8 cellular contexts compared by ENCODE assay signal in the genomic region with DNA sequence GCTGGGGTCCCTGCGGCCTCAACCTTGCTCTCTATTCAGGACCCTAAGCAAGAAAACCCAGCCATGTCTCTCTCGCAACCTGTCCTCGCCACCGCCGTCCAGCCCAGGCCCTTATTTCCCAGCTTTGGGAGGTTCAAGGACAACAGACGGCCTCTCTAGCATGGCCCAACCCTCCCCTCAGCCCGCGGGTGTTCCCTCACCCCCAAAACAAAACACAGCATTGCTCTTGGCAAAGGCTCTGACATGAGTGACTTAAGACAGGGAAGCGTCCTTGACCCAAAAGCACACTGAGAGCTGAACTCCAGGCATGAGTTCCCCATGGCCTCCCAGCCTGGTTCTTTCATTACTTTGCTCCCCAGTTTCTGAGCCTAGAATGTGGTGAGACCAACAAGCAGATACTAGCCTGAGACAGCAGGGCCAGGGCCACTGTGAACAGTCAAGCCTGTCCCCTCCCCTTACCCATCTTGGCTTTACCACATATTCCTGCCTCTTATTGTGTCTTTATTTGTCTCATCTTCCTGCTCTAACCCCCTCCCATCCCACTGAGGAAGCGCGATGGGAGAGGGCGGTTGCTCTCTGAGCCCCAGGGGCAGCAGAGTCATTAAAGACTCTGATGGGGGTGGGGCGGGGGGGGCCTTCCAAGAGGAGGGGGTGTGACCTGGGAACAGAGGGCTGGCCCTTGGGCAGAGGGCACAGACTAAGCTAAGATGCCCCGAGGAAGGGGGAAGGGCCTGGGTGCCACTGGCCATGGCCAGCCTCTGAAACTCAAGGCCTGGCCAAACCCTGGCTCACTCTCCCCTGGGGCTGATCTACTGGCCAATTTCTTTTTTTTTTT. TPM values are rescaled to one million over a fixed set of nuclear protein-coding genes. Genes with fewer than 3 reads are reported as not detected.
A peak's percentile ranks its signal among the peaks of the same experiment; 100 is the strongest.
DNase-seq lines count a peak whose midpoint lies in the region; ATAC-seq and TF ChIP-seq lines count a peak whose summit lies in the region.

No MANE protein-coding gene starts in this region.

- H3K4me3 Mint-ChIP-seq in mesothelial cell of epicardium, result peak overlapping the region; percentile 67

- DNase-seq in 8988T, result peak; percentile 28
- DNase-seq in KBM-7, result peak; percentile 73
- peak; percentile 57 to 71 (median 66) for DNase-seq in body of pancreas
- DNase-seq in mesothelial cell of epicardium (ENCODE audit: low spot score in 2 of 2, unreplicated experiment in 2 of 2), result no peak
- no peak for DNase-seq in activated gamma-delta T cell (lab: John Stamatoyannopoulos, UW)
- DNase-seq in GM13977 (ENCODE audit: low spot score), result no peak
- DNase-seq in SHP77 (lab: John Stamatoyannopoulos, UW), result no peak

- in situ Hi-C loops in KBM-7 (cut with MboI; ENCODE audit: low pct_unique_long_range_greater_than_20kb, low sequenced_read_pairs), result no loop called here
- in situ Hi-C loops in GM13977 (cut with MboI; ENCODE audit: low pct_unique_long_range_greater_than_20kb, low sequenced_read_pairs, unreplicated experiment), result no loop called here

- H3K4me1 Mint-ChIP-seq in mesothelial cell of epicardium, result peaks cover 66% of the 10 kb centered on the region

- 13 to 20% methylated on average over 6 to 14 of the region's 14 CpGs for WGBS in body of pancreas, 2 donors

- H3K4me1 ChIP-seq in body of pancreas, result peaks cover 61% of the 10 kb centered on the region

- peak overlapping the region; percentile 91 for H3K27ac Mint-ChIP-seq in mesothelial cell of epicardium

- TF ChIP-seq CTCF in body of pancreas (IDR thresholded peaks at IDR 0.05) (no peak), mesothelial cell of epicardium (IDR thresholded peaks at IDR 0.05; ENCODE audit: unreplicated experiment) (no peak), GM13977 (IDR thresholded peaks at IDR 0.05; ENCODE audit: extremely low read depth, insufficient read depth, missing control alignments) (no peak)

- H3K27ac ChIP-seq in body of pancreas, result peak overlapping the region; percentile 48 to 88 (median 84)

- no peaks in the 10 kb centered on the region for H3K27me3 ChIP-seq in body of pancreas

- ATAC-seq in body of pancreas (peak; percentile 14), HG02798 (IDR thresholded peaks at IDR 0.05; ENCODE audit: poor library complexity, unreplicated experiment) (no peak)

- no peaks in the 10 kb centered on the region for H3K9me3 Mint-ChIP-seq in mesothelial cell of epicardium

- intact Hi-C loops in body of pancreas (cut with DNase I), result no loop called here

- H3K9me3 ChIP-seq in body of pancreas, result no peaks in the 10 kb centered on the region

- H3K36me3 Mint-ChIP-seq in mesothelial cell of epicardium, result peaks cover 7% of the 10 kb centered on the region

- H3K36me3 ChIP-seq in body of pancreas (replicated peaks in 1 of 2; ENCODE audit: insufficient read depth in 1 of 2, low read depth in 2 of 2), result no peaks in the 10 kb centered on the region

- H3K27me3 Mint-ChIP-seq in mesothelial cell of epicardium (ENCODE audit: low read depth), result no peaks in the 10 kb centered on the region

- peak in 1 of 3 donors; percentile 17 for TF ChIP-seq POLR2A in body of pancreas (IDR thresholded peaks at IDR 0.05)

- H3K4me3 ChIP-seq in body of pancreas, result no peak overlapping the region

RNA-seq across cellular contexts. Expression of a gene that starts 11.8 kb away (rescaled TPM):
- total RNA-seq in body of pancreas (10 to 100 TPM; 22.3 to 88.0 TPM), mesothelial cell of epicardium (179 to 187 TPM (median 181 TPM) in 3 replicates)

Comparison
In these comparisons a context has a peak if more than half of its experiments do, and no peak if none do; other contexts are left out.
1. DNase-seq: peak in 8988T (single experiment), KBM-7 (single experiment) and body of pancreas (4 of 4); none in mesothelial cell of epicardium (0 of 2), activated gamma-delta T cell (single experiment), GM13977 (single experiment) and SHP77 (0 of 2).